1 cellular context compared by ENCODE assay signal in the genomic region with DNA sequence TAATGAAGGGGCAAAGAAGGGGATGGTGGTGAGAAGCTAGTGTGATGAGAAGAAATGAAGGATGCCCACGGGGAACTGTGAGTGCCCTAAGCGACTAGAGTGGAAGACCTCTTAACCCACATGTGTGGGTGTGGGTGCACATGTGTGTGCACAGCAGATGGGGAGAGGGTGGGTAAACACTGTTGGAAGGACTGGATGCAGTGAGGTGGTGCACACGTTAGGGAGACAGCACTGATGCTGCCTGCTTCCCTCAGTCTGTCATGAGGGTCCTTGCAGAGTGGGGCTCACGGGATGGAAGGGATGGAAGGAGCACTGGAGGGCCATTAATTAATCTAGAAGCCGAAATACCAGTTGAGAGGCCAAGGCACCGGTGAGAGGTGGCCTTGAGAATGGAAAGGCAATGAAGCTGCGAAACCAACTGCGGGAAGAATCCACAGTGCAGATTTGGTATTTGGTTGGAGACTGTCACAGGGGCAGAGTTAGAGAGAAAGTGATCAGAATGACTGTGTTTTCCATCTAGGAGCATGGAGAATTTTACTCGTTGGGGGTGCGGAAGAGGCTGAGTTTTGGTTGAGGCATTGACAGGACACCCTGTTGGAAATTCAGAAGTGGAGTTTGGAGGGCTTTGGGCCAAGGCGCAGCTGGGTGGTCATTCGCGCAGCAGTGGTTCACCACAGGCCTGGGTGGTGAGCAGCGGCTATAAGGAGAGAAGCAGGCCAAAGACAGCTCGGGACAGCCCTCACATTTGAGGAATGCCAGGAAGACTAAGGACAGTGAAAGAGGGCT.
TF ChIP-seq lines count a peak whose summit lies in the region.

No MANE protein-coding gene starts in this region.

TF ChIP-seq in K562, 482 proteins besides CTCF, POLR2A, EP300 and RAD21 (continued from another document):
- TF ChIP-seq ZBTB33 (CRISPR knock-in tag; IDR thresholded peaks at IDR 0.05) (no peak), PCBP1 (IDR thresholded peaks at IDR 0.05; ENCODE audit: low read depth, low read length, poor library complexity, severe bottlenecking) (no peak), NFIC (IDR thresholded peaks at IDR 0.05) (no peak; the same call in 1 of the 2 replicates), POLR2G (IDR thresholded peaks at IDR 0.05; ENCODE audit: low read depth, low read length) (peak; percentile 35; the same call in 1 of the 2 replicates), KLF10 (CRISPR knock-in tag; IDR thresholded peaks at IDR 0.05) (no peak)
- TF ChIP-seq, protein P1, sequence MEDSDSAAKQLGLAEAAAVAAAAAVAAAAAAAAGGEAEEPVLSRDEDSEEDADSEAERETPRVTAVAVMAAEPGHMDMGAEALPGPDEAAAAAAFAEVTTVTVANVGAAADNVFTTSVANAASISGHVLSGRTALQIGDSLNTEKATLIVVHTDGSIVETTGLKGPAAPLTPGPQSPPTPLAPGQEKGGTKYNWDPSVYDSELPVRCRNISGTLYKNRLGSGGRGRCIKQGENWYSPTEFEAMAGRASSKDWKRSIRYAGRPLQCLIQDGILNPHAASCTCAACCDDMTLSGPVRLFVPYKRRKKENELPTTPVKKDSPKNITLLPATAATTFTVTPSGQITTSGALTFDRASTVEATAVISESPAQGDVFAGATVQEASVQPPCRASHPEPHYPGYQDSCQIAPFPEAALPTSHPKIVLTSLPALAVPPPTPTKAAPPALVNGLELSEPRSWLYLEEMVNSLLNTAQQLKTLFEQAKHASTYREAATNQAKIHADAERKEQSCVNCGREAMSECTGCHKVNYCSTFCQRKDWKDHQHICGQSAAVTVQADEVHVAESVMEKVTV (CRISPR knock-in tag; IDR thresholded peaks at IDR 0.05) = no peak
- TF ChIP-seq, protein P2, sequence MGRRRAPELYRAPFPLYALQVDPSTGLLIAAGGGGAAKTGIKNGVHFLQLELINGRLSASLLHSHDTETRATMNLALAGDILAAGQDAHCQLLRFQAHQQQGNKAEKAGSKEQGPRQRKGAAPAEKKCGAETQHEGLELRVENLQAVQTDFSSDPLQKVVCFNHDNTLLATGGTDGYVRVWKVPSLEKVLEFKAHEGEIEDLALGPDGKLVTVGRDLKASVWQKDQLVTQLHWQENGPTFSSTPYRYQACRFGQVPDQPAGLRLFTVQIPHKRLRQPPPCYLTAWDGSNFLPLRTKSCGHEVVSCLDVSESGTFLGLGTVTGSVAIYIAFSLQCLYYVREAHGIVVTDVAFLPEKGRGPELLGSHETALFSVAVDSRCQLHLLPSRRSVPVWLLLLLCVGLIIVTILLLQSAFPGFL (CRISPR knock-in tag; IDR thresholded peaks at IDR 0.05) = no peak
